32 cellular contexts compared by ENCODE assay signal in genomic region chr3:188166471-188166870, GRCh38. TPM values are rescaled to one million over a fixed set of nuclear protein-coding genes. Genes with fewer than 3 reads are reported as not detected.
DNase-seq lines count a peak whose midpoint lies in the region; ATAC-seq, FAIRE-seq and TF ChIP-seq lines count a peak whose summit lies in the region.
"Had no signal": no experiment of that assay in that cellular context is flagged by ENCODE, and none has a peak within 500 bp of the region (broad histone marks: within the 10 kb centered on the region; RNA-seq: fewer than 3 reads in every experiment).

No MANE protein-coding gene starts in this region.

- peaks cover 88% of the 10 kb centered on the region for H4K20me1 ChIP-seq in SK-N-SH (ENCODE audit: insufficient read depth)

- 57% methylated on average over 3 of the region's 3 CpGs for WGBS in SK-N-SH (ENCODE audit: low lambda C conversion rate)
- 17 to 44% (median 27%) methylated on average over 3 of the region's 3 CpGs for WGBS in small intestine, 3 donors

- peaks cover 4% of the 10 kb centered on the region for H3F3A ChIP-seq in SK-N-SH (replicated peaks; ENCODE audit: insufficient read depth)

- FAIRE-seq in bronchial epithelial cell (lab: Jason Lieb, UNC) (no peak), kidney (lab: Jason Lieb, UNC) (no peak), small intestine (lab: Jason Lieb, UNC) (no peak)
- FAIRE-seq: urothelium cell line had no signal

- POLR2A ChIA-PET in SK-N-SH (lab: Yijun Ruan, JAX) = no interaction called here

- TF ChIP-seq RAD21 in SK-N-SH (IDR thresholded peaks at IDR 0.05; ENCODE audit: low read length) = no peak

- no peak overlapping the region for H3K9ac ChIP-seq in SK-N-SH
- H3K9ac ChIP-seq in kidney (ENCODE audit: low read length in 2 of 2) = no peak overlapping the region

- H3K9me3 ChIP-seq in SK-N-SH = no peaks in the 10 kb centered on the region
- no peaks in the 10 kb centered on the region for H3K9me3 ChIP-seq in kidney (ENCODE audit: control insufficient read depth in 1 of 2, low read length in 2 of 2)
- no peaks in the 10 kb centered on the region for H3K9me3 ChIP-seq in small intestine (ENCODE audit: control insufficient read depth, low read depth)
- H3K9me3 ChIP-seq: lower lobe of right lung, prostate gland had no signal

- no peak for DNase-seq in SK-N-SH
- peak; percentile 22 for DNase-seq in bronchial epithelial cell (ENCODE audit: low read depth)
- no peak for DNase-seq in kidney
- DNase-seq in small intestine = peak; percentile 68
- DNase-seq in UCSD-AML1 (lab: John Stamatoyannopoulos, UW; ENCODE audit: unreplicated experiment) = no peak
- DNase-seq in midbrain (lab: John Stamatoyannopoulos, UW) = no peak
- DNase-seq: activated CD8-positive, alpha-beta memory T cell treated with anti-CD3 and anti-CD28 coated beads, Interleukin-2, amount 10 ng/mL, durations not matched to agents 7 days and 5 days; activated naive CD4-positive, alpha-beta T cell treated with anti-CD3 and anti-CD28 coated beads, Interleukin-2, amount 50 U/mL, for 16 hours; activated T-cell treated with anti-CD3 and anti-CD28 coated beads, Interleukin-2, amount 50 U/mL, for 4 hours; amniotic stem cell; brain microvascular endothelial cell; DND-41; effector CD4-positive, alpha-beta T cell; head of caudate nucleus; islet precursor cell; KG1; lower lobe of right lung; MM.1S; naive thymus-derived CD8-positive, alpha-beta T cell; NCI-H2029; NCI-H526; nucleus accumbens; OCI-M1 had no signal

- H2AFZ ChIP-seq in SK-N-SH (ENCODE audit: low read depth) = no peak overlapping the region
- H2AFZ ChIP-seq: GM23338 had no signal

- H3K36me3 ChIP-seq in SK-N-SH (replicated peaks in 1 of 2; ENCODE audit: control insufficient read depth in 1 of 2, insufficient read depth in 2 of 2, low read length in 1 of 2) (no peaks in the 10 kb centered on the region), bronchial epithelial cell (ENCODE audit: control insufficient read depth, insufficient read depth, low read length) (no peaks in the 10 kb centered on the region), kidney (ENCODE audit: control insufficient read depth in 1 of 2, insufficient read depth in 2 of 2, low read length in 2 of 2) (no peaks in the 10 kb centered on the region), small intestine (ENCODE audit: control insufficient read depth in 2 of 2, insufficient read depth in 2 of 2, low read length in 2 of 2) (no peaks in the 10 kb centered on the region)
- H3K36me3 ChIP-seq: lower lobe of right lung, prostate gland had no signal

- TF ChIP-seq CTCF in SK-N-SH (IDR thresholded peaks at IDR 0.05) (no peak), bronchial epithelial cell (IDR thresholded peaks at IDR 0.05; ENCODE audit: insufficient read depth, low read length, severe bottlenecking) (no peak), kidney (IDR thresholded peaks at IDR 0.05; ENCODE audit: borderline replicate concordance, extremely low read depth, insufficient read depth) (no peak)

- no peak for TF ChIP-seq EP300 in SK-N-SH (IDR thresholded peaks at IDR 0.05; ENCODE audit: borderline replicate concordance in 1 of 2, low read depth in 1 of 2, low read length in 1 of 2)

- H3K4me1 ChIP-seq in SK-N-SH (ENCODE audit: control insufficient read depth in 1 of 2, insufficient read depth in 2 of 2, low read depth in 1 of 2, low read length in 1 of 2) (peaks cover 0 to 15% of the 10 kb centered on the region in 2 experiments; a peak in 2 of 4 replicates), kidney (ENCODE audit: control insufficient read depth in 1 of 2, insufficient read depth in 1 of 2, low read depth in 1 of 2, low read length in 2 of 2) (peaks cover 44 to 62% of the 10 kb centered on the region in 2 donors), small intestine (ENCODE audit: control insufficient read depth in 2 of 2, insufficient read depth in 1 of 2, low read depth in 1 of 2, low read length in 1 of 2) (peaks cover 15 to 35% of the 10 kb centered on the region in 2 donors)

- ATAC-seq in SK-N-SH treated with all-trans-retinoic acid at 6 μM for 48 hours (no peak), HG02798 (IDR thresholded peaks at IDR 0.05; ENCODE audit: poor library complexity, unreplicated experiment) (no peak)
- ATAC-seq: activated CD8-positive, alpha-beta memory T cell treated with anti-CD3 and anti-CD28 coated beads, Interleukin-2, amount 10 ng/mL, durations not matched to agents 7 days and 5 days; GM23338; lower lobe of right lung; naive thymus-derived CD8-positive, alpha-beta T cell; stimulated activated memory B cell treated with anti-CD40 and anti-IgM and Interleukin-4, amounts not matched to agents 10 μg/mL and 1 μg/mL and 100 μg/mL, for 72 hours had no signal

- no peaks in the 10 kb centered on the region for H3K27me3 ChIP-seq in SK-N-SH (ENCODE audit: insufficient read depth)
- no peaks in the 10 kb centered on the region for H3K27me3 ChIP-seq in bronchial epithelial cell (ENCODE audit: control insufficient read depth, insufficient read depth, low read length)
- no peaks in the 10 kb centered on the region for H3K27me3 ChIP-seq in small intestine (ENCODE audit: control insufficient read depth in 2 of 2, insufficient read depth in 2 of 2, low read length in 2 of 2)
- H3K27me3 ChIP-seq: brain microvascular endothelial cell had no signal

- intact Hi-C loops in kidney (cut with DNase I) = no loop called here

- peak overlapping the region; percentile 49; the same call in 1 of the 2 replicates for H3K4me2 ChIP-seq in SK-N-SH
- H3K4me2 ChIP-seq: GM23338 had no signal

- H3K9me2 ChIP-seq in SK-N-SH = no peaks in the 10 kb centered on the region

- H3K4me3 ChIP-seq in SK-N-SH (ENCODE audit: low read depth in 2 of 2, low read length in 1 of 2) = no peak overlapping the region
- no peak overlapping the region for H3K4me3 ChIP-seq in bronchial epithelial cell (ENCODE audit: low read depth, low read length)
- H3K4me3 ChIP-seq in kidney (ENCODE audit: low read length in 2 of 2) = no peak overlapping the region
- H3K4me3 ChIP-seq in small intestine (ENCODE audit: low read depth in 1 of 2, low read length in 2 of 2) = no peak overlapping the region
- H3K4me3 ChIP-seq: GM23338, lower lobe of right lung, prostate gland, SK-N-MC had no signal

- H3K79me2 ChIP-seq in SK-N-SH (ENCODE audit: insufficient read depth) = peaks cover 100% of the 10 kb centered on the region

- H3K27ac ChIP-seq in SK-N-SH (ENCODE audit: low read depth in 2 of 2, low read length in 1 of 2) (peak overlapping the region in 1 of 2 experiments; percentile 46; a peak in 2 of 4 replicates), kidney (ENCODE audit: low read depth in 2 of 2, low read length in 2 of 2) (peak overlapping the region; percentile 30 to 55), small intestine (ENCODE audit: low read depth in 1 of 2, low read length in 1 of 2) (peak overlapping the region; percentile 30 to 56)
- H3K27ac ChIP-seq: 22Rv1, brain microvascular endothelial cell, epithelial cell of prostate, lower lobe of right lung, SK-N-MC had no signal

- CTCF ChIA-PET in SK-N-SH (lab: Yijun Ruan, JAX) = no interaction called here

TF ChIP-seq in SK-N-SH, 30 proteins besides CTCF, POLR2A, EP300 and RAD21 (continues in another document):
- TF ChIP-seq JUND (IDR thresholded peaks at IDR 0.05) (no peak), TEAD4 (IDR thresholded peaks at IDR 0.05; ENCODE audit: borderline replicate concordance, insufficient read depth) (no peak), RXRA (IDR thresholded peaks at IDR 0.05; ENCODE audit: borderline replicate concordance, low read depth) (no peak), NRF1 (IDR thresholded peaks at IDR 0.05; ENCODE audit: low read depth, low read length) (no peak)
- TF ChIP-seq, protein P1, sequence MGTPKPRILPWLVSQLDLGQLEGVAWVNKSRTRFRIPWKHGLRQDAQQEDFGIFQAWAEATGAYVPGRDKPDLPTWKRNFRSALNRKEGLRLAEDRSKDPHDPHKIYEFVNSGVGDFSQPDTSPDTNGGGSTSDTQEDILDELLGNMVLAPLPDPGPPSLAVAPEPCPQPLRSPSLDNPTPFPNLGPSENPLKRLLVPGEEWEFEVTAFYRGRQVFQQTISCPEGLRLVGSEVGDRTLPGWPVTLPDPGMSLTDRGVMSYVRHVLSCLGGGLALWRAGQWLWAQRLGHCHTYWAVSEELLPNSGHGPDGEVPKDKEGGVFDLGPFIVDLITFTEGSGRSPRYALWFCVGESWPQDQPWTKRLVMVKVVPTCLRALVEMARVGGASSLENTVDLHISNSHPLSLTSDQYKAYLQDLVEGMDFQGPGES (IDR thresholded peaks at IDR 0.05; ENCODE audit: low read depth, low read length) = no peak

TF ChIP-seq in SK-N-SH treated with all-trans-retinoic acid at 6 μM for 48 hours, 23 proteins besides CTCF, POLR2A, EP300 and RAD21:
- TF ChIP-seq PATZ1 (CRISPR knock-in tag; IDR thresholded peaks at IDR 0.05; ENCODE audit: borderline replicate concordance) = no peak

RNA-seq across cellular contexts. Expression of gene LPP, which starts 12.5 kb away (rescaled TPM):
- polyA plus RNA-seq in SK-N-SH (2012; rRNA removed) = 6.6 and 9.3 TPM in 2 replicates
- polyA plus RNA-seq in SK-N-SH (2012; cell fraction: cytosol; rRNA removed) = 7.5 and 7.6 TPM in 2 replicates
- 14.7 and 18.5 TPM in 2 replicates for polyA plus RNA-seq in SK-N-SH (2012; cell fraction: nucleus; rRNA removed)
- total RNA-seq in bronchial epithelial cell = 14.2 and 19.5 TPM in 2 replicates
- total RNA-seq in kidney = 233 TPM
- polyA plus RNA-seq in kidney (ENCODE audit: insufficient read depth, low read depth, low replicate concordance) = 6.7 TPM
- polyA plus RNA-seq in small intestine = 10 to 100 TPM in 1 of 3 donors, 1 to 10 TPM in 2; 5.4 to 19.3 (median 5.6) TPM

Comparison
In these comparisons a context has a peak if more than half of its experiments do, and no peak if none do; other contexts are left out.
1. DNase-seq: peak in bronchial epithelial cell (single experiment) and small intestine (single experiment); none in SK-N-SH (single experiment), kidney (single experiment), UCSD-AML1 (single experiment) and midbrain (single experiment).